In genomic region chr14:71006200-71006563, GRCh38 we compare ENCODE assay signal across 17 cellular contexts.
"Had no signal": no experiment of that assay in that cellular context is flagged by ENCODE, and none has a peak within 500 bp of the region (broad histone marks: within the 10 kb centered on the region; RNA-seq: fewer than 3 reads in every experiment).

No MANE protein-coding gene starts in this region.

- H3K4me3 ChIP-seq: adrenal gland, ascending aorta, esophagus muscularis mucosa, gastrocnemius medialis, sigmoid colon, spleen, testis, upper lobe of left lung had no signal

- H3K27ac ChIP-seq: adrenal gland, ascending aorta, esophagus muscularis mucosa, gastrocnemius medialis, sigmoid colon, spleen, testis, upper lobe of left lung had no signal

- H3K4me1 ChIP-seq: ascending aorta, gastrocnemius medialis, testis had no signal

- H3K36me3 ChIP-seq: adrenal gland had no signal

- H3K9me3 ChIP-seq: adrenal gland, ascending aorta, esophagus muscularis mucosa, gastrocnemius medialis, sigmoid colon, spleen, testis, upper lobe of left lung had no signal

- H3K27me3 ChIP-seq: adrenal gland, ascending aorta, esophagus muscularis mucosa, gastrocnemius medialis, sigmoid colon, spleen, testis, upper lobe of left lung had no signal

- ATAC-seq: gastrocnemius medialis, WTC11 had no signal

- DNase-seq: activated naive CD4-positive, alpha-beta T cell; activated T-cell treated with anti-CD3 and anti-CD28 coated beads, Interleukin-2, amount 50 U/mL, for 4 hours; adrenal gland; effector memory CD4-positive, alpha-beta T cell; gastrocnemius medialis; naive B cell; nucleus accumbens; sigmoid colon; spleen; stimulated activated CD4-positive, alpha-beta T cell treated with anti-CD3 and anti-CD28 coated beads, Interleukin-4, amount 100 ng/mL, for 1 hour; stimulated activated naive CD4-positive, alpha-beta T cell; T-helper 1 cell; testis; upper lobe of left lung had no signal
